ENCODE assay signal across 24 cellular contexts in genomic region chr1:205661429-205662134, GRCh38. TPM values are rescaled to one million over a fixed set of nuclear protein-coding genes. Genes with fewer than 3 reads are reported as not detected.
DNase-seq lines count a peak whose midpoint lies in the region; ATAC-seq and TF ChIP-seq lines count a peak whose summit lies in the region.
"Had no signal": no experiment of that assay in that cellular context is flagged by ENCODE, and none has a peak within 500 bp of the region (broad histone marks: within the 10 kb centered on the region; RNA-seq: fewer than 3 reads in every experiment).

No MANE protein-coding gene starts in this region.

- H3K9me3 ChIP-seq in H9 (ENCODE audit: control insufficient read depth, low read depth, low read length): no peaks in the 10 kb centered on the region
- H3K9me3 ChIP-seq: left ventricle myocardium inferior, neutrophil had no signal

- H2BK5ac ChIP-seq in H9 (ENCODE audit: insufficient read length, low read length): no peak overlapping the region

- no peak overlapping the region for H2BK120ac ChIP-seq in H9 (ENCODE audit: low read depth, low read length, poor library complexity, severe bottlenecking)

- no peak overlapping the region for H4K5ac ChIP-seq in H9 (ENCODE audit: insufficient read length, low read depth, low read length)

- H3K4me3 Mint-ChIP-seq in H9 (no peak overlapping the region; a peak in 2 of 5 replicates), naive B cell (peak overlapping the region in 2 of 8 donors; percentile 25 to 56)
- no peak overlapping the region for H3K4me3 Mint-ChIP-seq in activated T-helper 17 cell treated with anti-CD3 and anti-CD28 coated beads, Interleukin-2, amount 50 U/mL, for 72 hours
- H3K4me3 Mint-ChIP-seq: brain, type B pancreatic cell had no signal

- no peaks in the 10 kb centered on the region for H4K20me1 ChIP-seq in H9 (ENCODE audit: control insufficient read depth, insufficient read depth, insufficient read length)

- H3K27me3 Mint-ChIP-seq in H9 (ENCODE audit: low read depth): no peaks in the 10 kb centered on the region
- H3K27me3 Mint-ChIP-seq in naive B cell: no peaks in the 10 kb centered on the region
- H3K27me3 Mint-ChIP-seq in activated T-helper 17 cell treated with anti-CD3 and anti-CD28 coated beads, Interleukin-2, amount 50 U/mL, for 72 hours: peaks cover 6% of the 10 kb centered on the region
- H3K27me3 Mint-ChIP-seq: progenitor cell of endocrine pancreas, type B pancreatic cell had no signal

- H3K9me3 Mint-ChIP-seq in H9 (no peaks in the 10 kb centered on the region), naive B cell (no peaks in the 10 kb centered on the region)
- H3K9me3 Mint-ChIP-seq in activated T-helper 17 cell treated with anti-CD3 and anti-CD28 coated beads, Interleukin-2, amount 50 U/mL, for 72 hours: no peaks in the 10 kb centered on the region
- H3K9me3 Mint-ChIP-seq: brain, type B pancreatic cell had no signal

- H3K36me3 Mint-ChIP-seq in H9 (ENCODE audit: insufficient read depth in 1 of 3, low read depth in 3 of 3) (peaks cover 4 to 40% (median 32%) of the 10 kb centered on the region in 3 experiments; a peak in 6 of 7 replicates), naive B cell (peaks cover 0 to 6% of the 10 kb centered on the region in 2 donors)
- no peaks in the 10 kb centered on the region for H3K36me3 Mint-ChIP-seq in activated T-helper 17 cell treated with anti-CD3 and anti-CD28 coated beads, Interleukin-2, amount 50 U/mL, for 72 hours (ENCODE audit: low read depth)
- H3K36me3 Mint-ChIP-seq: brain, type B pancreatic cell had no signal

- H3K4ac ChIP-seq in H9 (ENCODE audit: low read depth, low read length): no peak overlapping the region

- ATAC-seq in naive B cell (ENCODE audit: low read depth in 2 of 2) (no peak), GM19023 (IDR thresholded peaks at IDR 0.05; ENCODE audit: unreplicated experiment) (no peak)
- ATAC-seq in activated T-helper 17 cell treated with anti-CD3 and anti-CD28 coated beads, Interleukin-2, amount 50 U/mL, for 72 hours (replicated peaks): no peak
- ATAC-seq: esophagus mucosa, GM12878 had no signal

- no peak overlapping the region for H2AFZ ChIP-seq in H9 (ENCODE audit: low read length)

- H3K79me1 ChIP-seq in H9 (ENCODE audit: insufficient read depth, low read depth, low read length, poor library complexity, severe bottlenecking): no peaks in the 10 kb centered on the region

- H3K4me1 ChIP-seq in H9 (ENCODE audit: insufficient read depth, low read length): peaks cover 5% of the 10 kb centered on the region; the same call in 1 of the 2 replicates

- TF ChIP-seq CTCF in 22Rv1 (IDR thresholded peaks at IDR 0.05) (no peak), H9 (conservative IDR thresholded peaks at IDR 0.05) (no peak)

- H3K23ac ChIP-seq in H9 (ENCODE audit: insufficient read length, low read depth, low read length): no peak overlapping the region

- no peak overlapping the region for H3K18ac ChIP-seq in H9 (ENCODE audit: insufficient read length, low read depth, low read length)

- peaks cover under 1% of the 10 kb centered on the region; the same call in 1 of the 2 replicates for H3K79me2 ChIP-seq in H9 (ENCODE audit: insufficient read depth, low read length)

- peak overlapping the region; percentile 29 to 93 (median 90); a peak in 5 of 7 replicates for H3K27ac Mint-ChIP-seq in H9
- peak overlapping the region in 4 of 6 donors; percentile 25 to 90 (median 82) for H3K27ac Mint-ChIP-seq in naive B cell
- no peak overlapping the region for H3K27ac Mint-ChIP-seq in activated T-helper 17 cell treated with anti-CD3 and anti-CD28 coated beads, Interleukin-2, amount 50 U/mL, for 72 hours
- H3K27ac Mint-ChIP-seq: progenitor cell of endocrine pancreas, type B pancreatic cell had no signal

- whole genome bisulfite sequencing in H9 (ENCODE audit: extremely low coverage, insufficient read length, low lambda C conversion rate): no CpG with 5 or more reads among the region's 16 CpGs

- no peak overlapping the region for H3K9ac ChIP-seq in H9 (ENCODE audit: extremely low read depth, insufficient read length, low read length)

- no peak overlapping the region for H3K4me2 ChIP-seq in H9 (ENCODE audit: insufficient read depth, insufficient read length, low read length)

- H4K8ac ChIP-seq in H9 (replicated peaks; ENCODE audit: insufficient read length, low read depth, low read length): no peak overlapping the region

- no peak overlapping the region for H2BK15ac ChIP-seq in H9 (ENCODE audit: low read depth, low read length)

- no peaks in the 10 kb centered on the region for H3K27me3 ChIP-seq in H9 (ENCODE audit: insufficient read depth, low read length)

- H4K91ac ChIP-seq in H9 (ENCODE audit: insufficient read length, low read depth, low read length): no peak overlapping the region

- no peak overlapping the region for H2BK12ac ChIP-seq in H9 (ENCODE audit: insufficient read length, low read depth, low read length)

- peaks cover 53 to 58% of the 10 kb centered on the region in 2 experiments for H3K4me1 Mint-ChIP-seq in H9
- H3K4me1 Mint-ChIP-seq in naive B cell: peaks cover 65 to 81% (median 77%) of the 10 kb centered on the region in 3 donors
- no peaks in the 10 kb centered on the region for H3K4me1 Mint-ChIP-seq in activated T-helper 17 cell treated with anti-CD3 and anti-CD28 coated beads, Interleukin-2, amount 50 U/mL, for 72 hours

- H3K56ac ChIP-seq in H9 (ENCODE audit: insufficient read length, low read depth, low read length): no peak overlapping the region

- H3K23me2 ChIP-seq in H9 (ENCODE audit: insufficient read length, low read depth, low read length, poor library complexity, severe bottlenecking): no peaks in the 10 kb centered on the region

- H3K27ac ChIP-seq in 22Rv1 (peak overlapping the region; percentile 25; the same call in 1 of the 2 replicates), H9 (ENCODE audit: insufficient read length, low read depth, low read length) (no peak overlapping the region), angular gyrus (ENCODE audit: low read depth, low read length) (peak overlapping the region; percentile 34)
- H3K27ac ChIP-seq: left ventricle myocardium inferior, neutrophil had no signal

- no peak overlapping the region for H3T11ph ChIP-seq in H9 (ENCODE audit: low read length)

- H3K14ac ChIP-seq in H9 (ENCODE audit: insufficient read depth, low read length): no peak overlapping the region; the same call in 1 of the 2 replicates

- no peak for DNase-seq in H9
- no peak for DNase-seq in naive B cell
- DNase-seq in NCI-H526 (lab: John Stamatoyannopoulos, UW): no peak
- DNase-seq in UCSD-AML1 (lab: John Stamatoyannopoulos, UW; ENCODE audit: unreplicated experiment): no peak
- DNase-seq: activated CD4-positive, CD25-positive, alpha-beta regulatory T cell; activated naive CD4-positive, alpha-beta T cell; AML-193; DMS79; effector memory CD4-positive, alpha-beta T cell; foreskin melanocyte; left ventricle myocardium inferior; NCI-H1048; NCI-H1694 treated with DMSO at 0.1 percent for 48 hours; NCI-H774 had no signal

- no peak overlapping the region for H2AK5ac ChIP-seq in H9 (ENCODE audit: insufficient read length, low read length)

- H2BK20ac ChIP-seq in H9 (ENCODE audit: low read depth, low read length, poor library complexity, severe bottlenecking): no peak overlapping the region

RNA-seq across cellular contexts. Expression of gene SLC45A3, which starts 18.7 kb away (rescaled TPM):
- 16.7 TPM in 2 replicates for total RNA-seq in H9 (2021)
- 1 to 10 TPM in 5 of 6 donors, under 1 TPM in 1; 0.96 to 5.4 (median 4.0) TPM for polyA plus RNA-seq in naive B cell (ENCODE audit: low read depth in 6 of 6)
- under 1 TPM; 0.37 to 0.63 TPM for total RNA-seq in activated T-helper 17 cell treated with anti-CD3 and anti-CD28 coated beads, Interleukin-2, amount 50 U/mL, for 72 hours

RNA-seq across cellular contexts. Expression of gene ELK4, which starts 29.8 kb away (rescaled TPM):
- 28.7 and 31.2 TPM in 2 replicates for total RNA-seq in H9 (2021)
- polyA plus RNA-seq in naive B cell (ENCODE audit: low read depth in 6 of 6): 10 to 100 TPM in 1 of 6 donors, 1 to 10 TPM in 5; 4.8 to 10.2 (median 6.0) TPM
- total RNA-seq in activated T-helper 17 cell treated with anti-CD3 and anti-CD28 coated beads, Interleukin-2, amount 50 U/mL, for 72 hours: 10 to 100 TPM; 72.9 to 76.4 TPM

Comparison
In these comparisons a context has a peak if more than half of its experiments do, and no peak if none do; other contexts are left out.
1. RNA of gene SLC45A3, which starts 18.7 kb away (total RNA-seq): 16.7 TPM in H9; 0.37 to 0.63 TPM in activated T-helper 17 cell treated with anti-CD3 and anti-CD28 coated beads, Interleukin-2, amount 50 U/mL, for 72 hours; every median in the first group is over 10 times any median in the second.